Comparison of ENCODE assay signal across 2 cellular contexts in the genomic region with DNA sequence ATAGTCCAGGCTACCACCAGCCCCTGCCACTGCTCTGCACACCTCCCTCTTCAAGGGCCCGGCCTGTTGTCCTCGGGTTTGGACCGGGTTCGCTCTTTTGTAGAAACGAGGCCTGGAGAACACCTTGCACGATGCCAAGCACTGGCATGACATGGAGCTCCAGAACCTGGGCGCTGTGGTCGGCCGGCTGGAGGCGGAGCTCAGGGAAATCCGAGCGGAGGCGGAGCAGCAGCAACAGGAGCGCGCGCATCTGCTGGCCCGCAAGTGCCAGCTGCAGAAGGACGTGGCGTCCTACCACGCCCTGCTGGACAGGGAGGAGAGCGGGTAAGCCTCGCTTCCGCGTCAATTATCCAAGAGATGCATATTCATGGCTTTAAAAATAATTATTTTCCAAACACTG.
TF ChIP-seq lines count a peak whose summit lies in the region.

No MANE protein-coding gene starts in this region.

TF ChIP-seq in A549, 52 proteins besides CTCF, POLR2A, EP300 and RAD21 (continued from another document):
- TF ChIP-seq, protein P1, sequence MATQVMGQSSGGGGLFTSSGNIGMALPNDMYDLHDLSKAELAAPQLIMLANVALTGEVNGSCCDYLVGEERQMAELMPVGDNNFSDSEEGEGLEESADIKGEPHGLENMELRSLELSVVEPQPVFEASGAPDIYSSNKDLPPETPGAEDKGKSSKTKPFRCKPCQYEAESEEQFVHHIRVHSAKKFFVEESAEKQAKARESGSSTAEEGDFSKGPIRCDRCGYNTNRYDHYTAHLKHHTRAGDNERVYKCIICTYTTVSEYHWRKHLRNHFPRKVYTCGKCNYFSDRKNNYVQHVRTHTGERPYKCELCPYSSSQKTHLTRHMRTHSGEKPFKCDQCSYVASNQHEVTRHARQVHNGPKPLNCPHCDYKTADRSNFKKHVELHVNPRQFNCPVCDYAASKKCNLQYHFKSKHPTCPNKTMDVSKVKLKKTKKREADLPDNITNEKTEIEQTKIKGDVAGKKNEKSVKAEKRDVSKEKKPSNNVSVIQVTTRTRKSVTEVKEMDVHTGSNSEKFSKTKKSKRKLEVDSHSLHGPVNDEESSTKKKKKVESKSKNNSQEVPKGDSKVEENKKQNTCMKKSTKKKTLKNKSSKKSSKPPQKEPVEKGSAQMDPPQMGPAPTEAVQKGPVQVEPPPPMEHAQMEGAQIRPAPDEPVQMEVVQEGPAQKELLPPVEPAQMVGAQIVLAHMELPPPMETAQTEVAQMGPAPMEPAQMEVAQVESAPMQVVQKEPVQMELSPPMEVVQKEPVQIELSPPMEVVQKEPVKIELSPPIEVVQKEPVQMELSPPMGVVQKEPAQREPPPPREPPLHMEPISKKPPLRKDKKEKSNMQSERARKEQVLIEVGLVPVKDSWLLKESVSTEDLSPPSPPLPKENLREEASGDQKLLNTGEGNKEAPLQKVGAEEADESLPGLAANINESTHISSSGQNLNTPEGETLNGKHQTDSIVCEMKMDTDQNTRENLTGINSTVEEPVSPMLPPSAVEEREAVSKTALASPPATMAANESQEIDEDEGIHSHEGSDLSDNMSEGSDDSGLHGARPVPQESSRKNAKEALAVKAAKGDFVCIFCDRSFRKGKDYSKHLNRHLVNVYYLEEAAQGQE (IDR thresholded peaks at IDR 0.05), result no peak
- TF ChIP-seq PHF8 (IDR thresholded peaks at IDR 0.05; ENCODE audit: borderline replicate concordance, low read depth) (no peak), MAFK (IDR thresholded peaks at IDR 0.05; ENCODE audit: partially characterized antibody) (no peak), POLR2AphosphoS2 (conservative IDR thresholded peaks at IDR 0.05; ENCODE audit: low read length) (no peak), CHD4 (IDR thresholded peaks at IDR 0.05; ENCODE audit: borderline replicate concordance) (no peak), HEYL (CRISPR knock-in tag; IDR thresholded peaks at IDR 0.05) (no peak), NPAS2 (CRISPR knock-in tag; IDR thresholded peaks at IDR 0.05; ENCODE audit: borderline replicate concordance) (no peak), KDM5A (IDR thresholded peaks at IDR 0.05) (no peak), RFX5 (IDR thresholded peaks at IDR 0.05) (no peak), ZSCAN20 (CRISPR knock-in tag; IDR thresholded peaks at IDR 0.05) (no peak)
- TF ChIP-seq, protein P2, sequence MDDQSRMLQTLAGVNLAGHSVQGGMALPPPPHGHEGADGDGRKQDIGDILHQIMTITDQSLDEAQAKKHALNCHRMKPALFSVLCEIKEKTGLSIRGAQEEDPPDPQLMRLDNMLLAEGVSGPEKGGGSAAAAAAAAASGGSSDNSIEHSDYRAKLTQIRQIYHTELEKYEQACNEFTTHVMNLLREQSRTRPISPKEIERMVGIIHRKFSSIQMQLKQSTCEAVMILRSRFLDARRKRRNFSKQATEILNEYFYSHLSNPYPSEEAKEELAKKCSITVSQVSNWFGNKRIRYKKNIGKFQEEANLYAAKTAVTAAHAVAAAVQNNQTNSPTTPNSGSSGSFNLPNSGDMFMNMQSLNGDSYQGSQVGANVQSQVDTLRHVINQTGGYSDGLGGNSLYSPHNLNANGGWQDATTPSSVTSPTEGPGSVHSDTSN (IDR thresholded peaks at IDR 0.05), result no peak

TF ChIP-seq in WTC11, 78 proteins besides CTCF, POLR2A, EP300 and RAD21 (continued from another document):
- TF ChIP-seq, protein P3, sequence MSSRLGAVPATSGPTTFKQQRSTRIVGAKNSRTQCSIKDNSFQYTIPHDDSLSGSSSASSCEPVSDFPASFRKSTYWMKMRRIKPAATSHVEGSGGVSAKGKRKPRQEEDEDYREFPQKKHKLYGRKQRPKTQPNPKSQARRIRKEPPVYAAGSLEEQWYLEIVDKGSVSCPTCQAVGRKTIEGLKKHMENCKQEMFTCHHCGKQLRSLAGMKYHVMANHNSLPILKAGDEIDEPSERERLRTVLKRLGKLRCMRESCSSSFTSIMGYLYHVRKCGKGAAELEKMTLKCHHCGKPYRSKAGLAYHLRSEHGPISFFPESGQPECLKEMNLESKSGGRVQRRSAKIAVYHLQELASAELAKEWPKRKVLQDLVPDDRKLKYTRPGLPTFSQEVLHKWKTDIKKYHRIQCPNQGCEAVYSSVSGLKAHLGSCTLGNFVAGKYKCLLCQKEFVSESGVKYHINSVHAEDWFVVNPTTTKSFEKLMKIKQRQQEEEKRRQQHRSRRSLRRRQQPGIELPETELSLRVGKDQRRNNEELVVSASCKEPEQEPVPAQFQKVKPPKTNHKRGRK (CRISPR knock-in tag; IDR thresholded peaks at IDR 0.05; ENCODE audit: borderline replicate concordance), result no peak
- no peak for TF ChIP-seq ZNF232 (CRISPR knock-in tag; IDR thresholded peaks at IDR 0.05)
- TF ChIP-seq, protein P4, sequence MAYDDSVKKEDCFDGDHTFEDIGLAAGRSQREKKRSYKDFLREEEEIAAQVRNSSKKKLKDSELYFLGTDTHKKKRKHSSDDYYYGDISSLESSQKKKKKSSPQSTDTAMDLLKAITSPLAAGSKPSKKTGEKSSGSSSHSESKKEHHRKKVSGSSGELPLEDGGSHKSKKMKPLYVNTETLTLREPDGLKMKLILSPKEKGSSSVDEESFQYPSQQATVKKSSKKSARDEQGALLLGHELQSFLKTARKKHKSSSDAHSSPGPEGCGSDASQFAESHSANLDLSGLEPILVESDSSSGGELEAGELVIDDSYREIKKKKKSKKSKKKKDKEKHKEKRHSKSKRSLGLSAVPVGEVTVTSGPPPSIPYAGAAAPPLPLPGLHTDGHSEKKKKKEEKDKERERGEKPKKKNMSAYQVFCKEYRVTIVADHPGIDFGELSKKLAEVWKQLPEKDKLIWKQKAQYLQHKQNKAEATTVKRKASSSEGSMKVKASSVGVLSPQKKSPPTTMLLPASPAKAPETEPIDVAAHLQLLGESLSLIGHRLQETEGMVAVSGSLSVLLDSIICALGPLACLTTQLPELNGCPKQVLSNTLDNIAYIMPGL (CRISPR knock-in tag; IDR thresholded peaks at IDR 0.05), result no peak
